In the genomic region with DNA sequence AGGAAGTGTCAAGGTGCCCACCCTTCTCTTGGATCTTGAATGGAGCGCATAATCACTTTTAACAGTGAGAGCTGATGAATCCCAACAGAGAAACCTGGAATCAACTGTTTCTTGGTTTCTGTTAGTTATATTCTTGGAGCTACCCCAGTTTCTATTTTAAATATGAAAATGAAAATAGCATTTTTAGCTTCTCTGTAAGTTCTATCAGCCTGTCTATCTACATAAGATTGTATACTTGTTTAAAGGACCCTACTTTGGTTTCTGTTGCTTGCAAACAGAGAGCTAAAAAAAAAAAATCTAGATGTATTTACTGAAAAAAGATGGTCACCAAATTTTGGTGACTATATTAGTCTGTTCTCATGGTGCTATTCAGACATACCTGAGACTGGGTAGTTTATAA, we compare ENCODE assay signal across 31 cellular contexts.
"Had no signal": no experiment of that assay in that cellular context is flagged by ENCODE, and none has a peak within 500 bp of the region (broad histone marks: within the 10 kb centered on the region; RNA-seq: fewer than 3 reads in every experiment).

No MANE protein-coding gene starts in this region.

- H3K4me1 ChIP-seq: adrenal gland, ascending aorta, body of pancreas, breast epithelium had no signal

- DNase-seq: activated effector memory CD4-positive, alpha-beta T cell treated with anti-CD3 and anti-CD28 coated beads, Interleukin-2, amount 50 U/mL, for 16 hours; activated effector memory CD4-positive, alpha-beta T cell treated with Interleukin-2 at 50 U/mL for 16 hours; activated gamma-delta T cell; activated gamma-delta T cell treated with Interleukin-2 at 50 U/mL for 16 hours; activated naive CD4-positive, alpha-beta T cell; activated naive CD4-positive, alpha-beta T cell treated with anti-CD3 and anti-CD28 coated beads for 36 hours; activated naive CD4-positive, alpha-beta T cell treated with anti-CD3 and anti-CD28 coated beads, Interleukin-2, amount 10 ng/mL, durations not matched to agents 7 days and 5 days; activated naive CD4-positive, alpha-beta T cell treated with anti-CD3 and anti-CD28 coated beads, Interleukin-2, amount 50 U/mL, for 16 hours; activated naive CD4-positive, alpha-beta T cell treated with Interleukin-2 at 50 U/mL for 16 hours; activated naive CD8-positive, alpha-beta T cell treated with anti-CD3 and anti-CD28 coated beads for 36 hours; activated naive CD8-positive, alpha-beta T cell treated with anti-CD3 and anti-CD28 coated beads, Interleukin-2, amount 10 ng/mL, durations not matched to agents 7 days and 5 days; activated naive CD8-positive, alpha-beta T cell treated with anti-CD3 and anti-CD28 coated beads, Interleukin-2, amount 50 U/mL, for 24 hours; activated T-cell treated with anti-CD3 and anti-CD28 coated beads, Interleukin-2, amount 50 U/mL, for 24 hours; activated T-cell treated with anti-CD3 and anti-CD28 coated beads, Interleukin-2, amount 50 U/mL, for 4 hours; activated T-cell treated with anti-CD3 and anti-CD28 coated beads, Interleukin-2, amount 50 U/mL, for 48 hours; activated T-cell treated with anti-CD3 and anti-CD28 coated beads, Interleukin-2, amount 50 U/mL, for 72 hours; adrenal gland; amniotic stem cell; amygdala; anterior cingulate cortex; aorta; body of pancreas; brain microvascular endothelial cell; caudate nucleus; central memory CD4-positive, alpha-beta T cell; cerebellar nuclear complex had no signal

- H3K9me3 ChIP-seq: adrenal gland, ascending aorta, body of pancreas, breast epithelium had no signal

- H3K27ac ChIP-seq: adrenal gland, ascending aorta, body of pancreas, brain microvascular endothelial cell, breast epithelium, cardiac muscle cell had no signal

- H3K36me3 ChIP-seq: adrenal gland, ascending aorta, brain microvascular endothelial cell, breast epithelium, cardiac muscle cell had no signal

- H3K27me3 ChIP-seq: adrenal gland, ascending aorta, body of pancreas, brain microvascular endothelial cell, breast epithelium, cardiac muscle cell had no signal

- H3K4me3 ChIP-seq: adrenal gland, ascending aorta, body of pancreas, breast epithelium, cardiac muscle cell had no signal

- ATAC-seq: activated naive CD4-positive, alpha-beta T cell treated with anti-CD3 and anti-CD28 coated beads, Interleukin-2, amount 50 U/mL, for 72 hours; activated naive CD8-positive, alpha-beta T cell treated with anti-CD3 and anti-CD28 coated beads, Interleukin-2, amount 50 U/mL, for 24 hours; activated T-cell treated with anti-CD3 and anti-CD28 coated beads, Interleukin-2, amount 50 U/mL, for 4 hours; activated T-cell treated with anti-CD3 and anti-CD28 coated beads, Interleukin-2, amount 50 U/mL, for 72 hours; activated T-helper 17 cell treated with anti-CD3 and anti-CD28 coated beads, Interleukin-2, amount 50 U/mL, for 72 hours; body of pancreas had no signal
